ENCODE assay signal across 1 cellular context in the genomic region with DNA sequence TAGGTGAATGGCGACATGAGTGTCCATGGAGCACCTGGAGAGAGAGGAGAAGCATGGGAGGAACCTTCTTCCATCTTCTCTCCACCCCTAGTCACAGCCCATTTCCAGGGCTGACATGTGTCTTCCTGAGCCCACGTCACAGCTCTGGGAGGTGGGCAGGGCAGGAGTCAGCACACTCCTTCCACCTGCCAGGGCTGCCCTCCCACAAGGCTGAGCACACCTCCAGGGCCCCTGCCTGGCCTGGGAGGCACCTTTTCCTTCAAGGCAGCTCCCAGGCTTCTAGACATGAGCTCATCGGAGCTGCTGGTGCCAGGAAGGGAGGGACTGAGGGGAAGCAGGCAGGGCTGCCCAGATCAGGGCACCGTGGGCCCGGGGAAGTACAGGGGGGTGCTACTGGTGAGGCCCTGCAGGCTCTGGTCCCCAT.
TF ChIP-seq lines count a peak whose summit lies in the region.

No MANE protein-coding gene starts in this region.

TF ChIP-seq in GM23338, 12 proteins besides CTCF, POLR2A, EP300 and RAD21 (continued from another document):
- TF ChIP-seq, protein P1, sequence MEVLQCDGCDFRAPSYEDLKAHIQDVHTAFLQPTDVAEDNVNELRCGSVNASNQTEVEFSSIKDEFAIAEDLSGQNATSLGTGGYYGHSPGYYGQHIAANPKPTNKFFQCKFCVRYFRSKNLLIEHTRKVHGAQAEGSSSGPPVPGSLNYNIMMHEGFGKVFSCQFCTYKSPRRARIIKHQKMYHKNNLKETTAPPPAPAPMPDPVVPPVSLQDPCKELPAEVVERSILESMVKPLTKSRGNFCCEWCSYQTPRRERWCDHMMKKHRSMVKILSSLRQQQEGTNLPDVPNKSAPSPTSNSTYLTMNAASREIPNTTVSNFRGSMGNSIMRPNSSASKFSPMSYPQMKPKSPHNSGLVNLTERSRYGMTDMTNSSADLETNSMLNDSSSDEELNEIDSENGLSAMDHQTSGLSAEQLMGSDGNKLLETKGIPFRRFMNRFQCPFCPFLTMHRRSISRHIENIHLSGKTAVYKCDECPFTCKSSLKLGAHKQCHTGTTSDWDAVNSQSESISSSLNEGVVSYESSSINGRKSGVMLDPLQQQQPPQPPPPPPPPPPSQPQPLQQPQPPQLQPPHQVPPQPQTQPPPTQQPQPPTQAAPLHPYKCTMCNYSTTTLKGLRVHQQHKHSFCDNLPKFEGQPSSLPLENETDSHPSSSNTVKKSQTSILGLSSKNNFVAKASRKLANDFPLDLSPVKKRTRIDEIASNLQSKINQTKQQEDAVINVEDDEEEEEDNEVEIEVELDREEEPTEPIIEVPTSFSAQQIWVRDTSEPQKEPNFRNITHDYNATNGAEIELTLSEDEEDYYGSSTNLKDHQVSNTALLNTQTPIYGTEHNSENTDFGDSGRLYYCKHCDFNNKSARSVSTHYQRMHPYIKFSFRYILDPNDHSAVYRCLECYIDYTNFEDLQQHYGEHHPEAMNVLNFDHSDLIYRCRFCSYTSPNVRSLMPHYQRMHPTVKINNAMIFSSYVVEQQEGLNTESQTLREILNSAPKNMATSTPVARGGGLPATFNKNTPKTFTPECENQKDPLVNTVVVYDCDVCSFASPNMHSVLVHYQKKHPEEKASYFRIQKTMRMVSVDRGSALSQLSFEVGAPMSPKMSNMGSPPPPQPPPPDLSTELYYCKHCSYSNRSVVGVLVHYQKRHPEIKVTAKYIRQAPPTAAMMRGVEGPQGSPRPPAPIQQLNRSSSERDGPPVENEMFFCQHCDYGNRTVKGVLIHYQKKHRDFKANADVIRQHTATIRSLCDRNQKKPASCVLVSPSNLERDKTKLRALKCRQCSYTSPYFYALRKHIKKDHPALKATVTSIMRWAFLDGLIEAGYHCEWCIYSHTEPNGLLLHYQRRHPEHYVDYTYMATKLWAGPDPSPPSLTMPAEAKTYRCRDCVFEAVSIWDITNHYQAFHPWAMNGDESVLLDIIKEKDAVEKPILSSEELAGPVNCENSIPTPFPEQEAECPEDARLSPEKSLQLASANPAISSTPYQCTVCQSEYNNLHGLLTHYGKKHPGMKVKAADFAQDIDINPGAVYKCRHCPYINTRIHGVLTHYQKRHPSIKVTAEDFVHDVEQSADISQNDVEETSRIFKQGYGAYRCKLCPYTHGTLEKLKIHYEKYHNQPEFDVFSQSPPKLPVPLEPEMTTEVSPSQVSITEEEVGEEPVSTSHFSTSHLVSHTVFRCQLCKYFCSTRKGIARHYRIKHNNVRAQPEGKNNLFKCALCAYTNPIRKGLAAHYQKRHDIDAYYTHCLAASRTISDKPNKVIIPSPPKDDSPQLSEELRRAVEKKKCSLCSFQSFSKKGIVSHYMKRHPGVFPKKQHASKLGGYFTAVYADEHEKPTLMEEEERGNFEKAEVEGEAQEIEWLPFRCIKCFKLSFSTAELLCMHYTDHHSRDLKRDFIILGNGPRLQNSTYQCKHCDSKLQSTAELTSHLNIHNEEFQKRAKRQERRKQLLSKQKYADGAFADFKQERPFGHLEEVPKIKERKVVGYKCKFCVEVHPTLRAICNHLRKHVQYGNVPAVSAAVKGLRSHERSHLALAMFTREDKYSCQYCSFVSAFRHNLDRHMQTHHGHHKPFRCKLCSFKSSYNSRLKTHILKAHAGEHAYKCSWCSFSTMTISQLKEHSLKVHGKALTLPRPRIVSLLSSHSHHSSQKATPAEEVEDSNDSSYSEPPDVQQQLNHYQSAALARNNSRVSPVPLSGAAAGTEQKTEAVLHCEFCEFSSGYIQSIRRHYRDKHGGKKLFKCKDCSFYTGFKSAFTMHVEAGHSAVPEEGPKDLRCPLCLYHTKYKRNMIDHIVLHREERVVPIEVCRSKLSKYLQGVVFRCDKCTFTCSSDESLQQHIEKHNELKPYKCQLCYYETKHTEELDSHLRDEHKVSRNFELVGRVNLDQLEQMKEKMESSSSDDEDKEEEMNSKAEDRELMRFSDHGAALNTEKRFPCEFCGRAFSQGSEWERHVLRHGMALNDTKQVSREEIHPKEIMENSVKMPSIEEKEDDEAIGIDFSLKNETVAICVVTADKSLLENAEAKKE (CRISPR knock-in tag; IDR thresholded peaks at IDR 0.05) = no peak
- no peak for TF ChIP-seq EZH2phosphoT487 (IDR thresholded peaks at IDR 0.05; ENCODE audit: unreplicated experiment)
- TF ChIP-seq, protein P2, sequence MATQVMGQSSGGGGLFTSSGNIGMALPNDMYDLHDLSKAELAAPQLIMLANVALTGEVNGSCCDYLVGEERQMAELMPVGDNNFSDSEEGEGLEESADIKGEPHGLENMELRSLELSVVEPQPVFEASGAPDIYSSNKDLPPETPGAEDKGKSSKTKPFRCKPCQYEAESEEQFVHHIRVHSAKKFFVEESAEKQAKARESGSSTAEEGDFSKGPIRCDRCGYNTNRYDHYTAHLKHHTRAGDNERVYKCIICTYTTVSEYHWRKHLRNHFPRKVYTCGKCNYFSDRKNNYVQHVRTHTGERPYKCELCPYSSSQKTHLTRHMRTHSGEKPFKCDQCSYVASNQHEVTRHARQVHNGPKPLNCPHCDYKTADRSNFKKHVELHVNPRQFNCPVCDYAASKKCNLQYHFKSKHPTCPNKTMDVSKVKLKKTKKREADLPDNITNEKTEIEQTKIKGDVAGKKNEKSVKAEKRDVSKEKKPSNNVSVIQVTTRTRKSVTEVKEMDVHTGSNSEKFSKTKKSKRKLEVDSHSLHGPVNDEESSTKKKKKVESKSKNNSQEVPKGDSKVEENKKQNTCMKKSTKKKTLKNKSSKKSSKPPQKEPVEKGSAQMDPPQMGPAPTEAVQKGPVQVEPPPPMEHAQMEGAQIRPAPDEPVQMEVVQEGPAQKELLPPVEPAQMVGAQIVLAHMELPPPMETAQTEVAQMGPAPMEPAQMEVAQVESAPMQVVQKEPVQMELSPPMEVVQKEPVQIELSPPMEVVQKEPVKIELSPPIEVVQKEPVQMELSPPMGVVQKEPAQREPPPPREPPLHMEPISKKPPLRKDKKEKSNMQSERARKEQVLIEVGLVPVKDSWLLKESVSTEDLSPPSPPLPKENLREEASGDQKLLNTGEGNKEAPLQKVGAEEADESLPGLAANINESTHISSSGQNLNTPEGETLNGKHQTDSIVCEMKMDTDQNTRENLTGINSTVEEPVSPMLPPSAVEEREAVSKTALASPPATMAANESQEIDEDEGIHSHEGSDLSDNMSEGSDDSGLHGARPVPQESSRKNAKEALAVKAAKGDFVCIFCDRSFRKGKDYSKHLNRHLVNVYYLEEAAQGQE (IDR thresholded peaks at IDR 0.05; ENCODE audit: unreplicated experiment) = no peak
- TF ChIP-seq, protein P3, sequence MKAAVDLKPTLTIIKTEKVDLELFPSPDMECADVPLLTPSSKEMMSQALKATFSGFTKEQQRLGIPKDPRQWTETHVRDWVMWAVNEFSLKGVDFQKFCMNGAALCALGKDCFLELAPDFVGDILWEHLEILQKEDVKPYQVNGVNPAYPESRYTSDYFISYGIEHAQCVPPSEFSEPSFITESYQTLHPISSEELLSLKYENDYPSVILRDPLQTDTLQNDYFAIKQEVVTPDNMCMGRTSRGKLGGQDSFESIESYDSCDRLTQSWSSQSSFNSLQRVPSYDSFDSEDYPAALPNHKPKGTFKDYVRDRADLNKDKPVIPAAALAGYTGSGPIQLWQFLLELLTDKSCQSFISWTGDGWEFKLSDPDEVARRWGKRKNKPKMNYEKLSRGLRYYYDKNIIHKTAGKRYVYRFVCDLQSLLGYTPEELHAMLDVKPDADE (IDR thresholded peaks at IDR 0.05) = no peak
- no peak for TF ChIP-seq STAT1 (IDR thresholded peaks at IDR 0.05; ENCODE audit: unreplicated experiment)
